Comparison of ENCODE assay signal across 9 cellular contexts in genomic region chr19:13097331-13098258, GRCh38. TPM values are rescaled to one million over a fixed set of nuclear protein-coding genes. Genes with fewer than 3 reads are reported as not detected.
DNase-seq lines count a peak whose midpoint lies in the region; ATAC-seq and TF ChIP-seq lines count a peak whose summit lies in the region.
"Had no signal": no experiment of that assay in that cellular context is flagged by ENCODE, and none has a peak within 500 bp of the region (broad histone marks: within the 10 kb centered on the region; RNA-seq: fewer than 3 reads in every experiment).

No MANE protein-coding gene starts in this region.

- no peak overlapping the region for H3K14ac ChIP-seq in neuronal stem cell (ENCODE audit: low read length)

- peak overlapping the region; percentile 26 for H2BK15ac ChIP-seq in neuronal stem cell (ENCODE audit: low read length)
- H2BK15ac ChIP-seq in mesendoderm (replicated peaks; ENCODE audit: low read depth) = no peak overlapping the region

- no peaks in the 10 kb centered on the region for H3K9me3 ChIP-seq in CD4-positive, alpha-beta T cell (ENCODE audit: control insufficient read depth, low read length)
- peaks cover 8 to 9% of the 10 kb centered on the region in 2 donors for H3K9me3 ChIP-seq in neuronal stem cell (replicated peaks in 1 of 2; ENCODE audit: control insufficient read depth in 2 of 2, insufficient read depth in 1 of 2, low read depth in 1 of 2, low read length in 2 of 2)
- H3K9me3 ChIP-seq: SJCRH30 had no signal

- H3K4me3 ChIP-seq in neuronal stem cell (ENCODE audit: low read length in 2 of 2) = no peak overlapping the region
- H3K4me3 ChIP-seq in mesendoderm (ENCODE audit: low read length) = no peak overlapping the region
- H3K4me3 ChIP-seq: SJCRH30 had no signal

- no peak for DNase-seq in CD4-positive, alpha-beta T cell
- DNase-seq in NCI-H69 (lab: John Stamatoyannopoulos, UW) (peak; percentile 36), dermis blood vessel endothelial cell (peak; percentile 56), neuronal stem cell (ENCODE audit: low spot score) (no peak), mesendoderm (no peak), NCI-H774 (lab: John Stamatoyannopoulos, UW) (no peak)
- DNase-seq: SJCRH30 had no signal

- peak overlapping the region; percentile 91 for H3K27ac Mint-ChIP-seq in CD4-positive, alpha-beta T cell

- H4K91ac ChIP-seq in neuronal stem cell (ENCODE audit: low read depth, low read length, poor library complexity) = no peak overlapping the region

- CTCF ChIA-PET in CD4-positive, alpha-beta T cell (lab: Charles Lee) = interaction anchor here (1.8 to 4.4 kb wide), 2 partner anchors 120 to 132 kb away, joined by 10 to 83 read pairs; no protein-coding TSS in a partner anchor

- peaks cover 23% of the 10 kb centered on the region for H3K27me3 ChIP-seq in CD4-positive, alpha-beta T cell (ENCODE audit: control insufficient read depth, insufficient read depth, low read length)
- H3K27me3 ChIP-seq in neuronal stem cell (ENCODE audit: control insufficient read depth in 3 of 3, insufficient read depth in 3 of 3, low read depth in 1 of 3, low read length in 3 of 3) (peaks cover 25 to 92% (median 68%) of the 10 kb centered on the region in 3 experiments), mesendoderm (ENCODE audit: insufficient read depth, low read length, poor library complexity) (peaks cover 15% of the 10 kb centered on the region)
- H3K27me3 ChIP-seq: SJCRH30 had no signal

- no peak for TF ChIP-seq CTCF in CD4-positive, alpha-beta T cell (IDR thresholded peaks at IDR 0.05)

- H2BK120ac ChIP-seq in neuronal stem cell (ENCODE audit: low read depth, low read length) = no peak overlapping the region
- no peak overlapping the region for H2BK120ac ChIP-seq in mesendoderm (ENCODE audit: low read depth, low read length)

- H3K79me1 ChIP-seq in neuronal stem cell (ENCODE audit: low read depth, low read length) = no peaks in the 10 kb centered on the region
- no peaks in the 10 kb centered on the region for H3K79me1 ChIP-seq in mesendoderm (ENCODE audit: low read length)

- H2BK12ac ChIP-seq in neuronal stem cell (ENCODE audit: low read length) = no peak overlapping the region

- peaks cover 15 to 34% of the 10 kb centered on the region in 2 donors for H3K4me1 ChIP-seq in neuronal stem cell (ENCODE audit: control insufficient read depth in 2 of 2, insufficient read depth in 1 of 2, low read depth in 1 of 2, low read length in 2 of 2)
- H3K4me1 ChIP-seq in mesendoderm (ENCODE audit: control insufficient read depth, low read depth, low read length) = peaks cover 9% of the 10 kb centered on the region

- H2AK5ac ChIP-seq in neuronal stem cell (ENCODE audit: low read depth, low read length) (peak overlapping the region; percentile 37), mesendoderm (ENCODE audit: low read length) (no peak overlapping the region)

- no peak for ATAC-seq in CD4-positive, alpha-beta T cell (ENCODE audit: poor library complexity)
- ATAC-seq in HG02852 (IDR thresholded peaks at IDR 0.05; ENCODE audit: unreplicated experiment) (no peak), GM21367 (IDR thresholded peaks at IDR 0.05; ENCODE audit: unreplicated experiment) (no peak)

- no peak overlapping the region for H2AFZ ChIP-seq in neuronal stem cell (ENCODE audit: low read length)

- no peak overlapping the region for H3K4ac ChIP-seq in neuronal stem cell (ENCODE audit: low read length)
- H3K4ac ChIP-seq in mesendoderm (ENCODE audit: low read depth, low read length) = no peak overlapping the region

- H3K23ac ChIP-seq in neuronal stem cell (ENCODE audit: low read depth, low read length, poor library complexity) (no peak overlapping the region), mesendoderm (ENCODE audit: low read length) (no peak overlapping the region)

- peaks cover 30% of the 10 kb centered on the region for H3K27me3 Mint-ChIP-seq in CD4-positive, alpha-beta T cell

- H3K36me3 ChIP-seq in neuronal stem cell (replicated peaks in 1 of 2; ENCODE audit: control insufficient read depth in 2 of 2, insufficient read depth in 2 of 2, low read length in 2 of 2) (peaks cover 0 to 2% of the 10 kb centered on the region in 2 donors), mesendoderm (ENCODE audit: control insufficient read depth, insufficient read depth, low read length) (no peaks in the 10 kb centered on the region)

- WGBS in neuronal stem cell (ENCODE audit: extremely low coverage in 2 of 2, insufficient read length in 2 of 2, insufficient replicate concordance in 1 of 2), 2 donors = no CpG with 5 or more reads among the region's 71 CpGs
- WGBS in mesendoderm (ENCODE audit: extremely low coverage, insufficient coverage, low lambda C conversion rate) = no CpG with 5 or more reads among the region's 71 CpGs

- no peaks in the 10 kb centered on the region for H3K79me2 ChIP-seq in mesendoderm (ENCODE audit: control insufficient read depth, insufficient read depth, low read length)

- intact Hi-C loops in CD4-positive, alpha-beta T cell (cut with DNase I, micrococcal nuclease) = loop anchor here (2.0 to 5.0 kb wide), 2 partner anchors 19 to 55 kb away; partner anchors contain the start of genes IER2 (in 1 of the 2), STX10 (in 1 of the 2) and TRMT1 (in 1 of the 2)

- H3K36me3 Mint-ChIP-seq in CD4-positive, alpha-beta T cell (ENCODE audit: low read depth) = no peaks in the 10 kb centered on the region

- H3K4me1 Mint-ChIP-seq in CD4-positive, alpha-beta T cell (ENCODE audit: low read depth) = peaks cover 60% of the 10 kb centered on the region

- H2BK5ac ChIP-seq in neuronal stem cell (ENCODE audit: low read length) (no peak overlapping the region), mesendoderm (ENCODE audit: low read length) (no peak overlapping the region)

- no peak overlapping the region for H3K4me2 ChIP-seq in neuronal stem cell (ENCODE audit: insufficient read depth, low read length, poor library complexity, severe bottlenecking)
- H3K4me2 ChIP-seq in mesendoderm (ENCODE audit: low read length) = no peak overlapping the region

- H3K9ac ChIP-seq in neuronal stem cell (ENCODE audit: low read depth, low read length, poor library complexity) = no peak overlapping the region
- H3K9ac ChIP-seq in mesendoderm (ENCODE audit: low read length) = no peak overlapping the region

- no peak overlapping the region for H3K27ac ChIP-seq in CD4-positive, alpha-beta T cell (ENCODE audit: low read depth, low read length)
- H3K27ac ChIP-seq in neuronal stem cell (replicated peaks; ENCODE audit: low read length) = no peak overlapping the region
- no peak overlapping the region for H3K27ac ChIP-seq in mesendoderm (ENCODE audit: low read depth, low read length)
- H3K27ac ChIP-seq: SJCRH30 had no signal

- H3K9me3 Mint-ChIP-seq in CD4-positive, alpha-beta T cell = no peaks in the 10 kb centered on the region

- H3K18ac ChIP-seq in neuronal stem cell (ENCODE audit: low read length) (peak overlapping the region; percentile 80), mesendoderm (ENCODE audit: low read length) (no peak overlapping the region)

- no peak overlapping the region for H4K8ac ChIP-seq in neuronal stem cell (ENCODE audit: low read depth, low read length)
- no peak overlapping the region for H4K8ac ChIP-seq in mesendoderm (ENCODE audit: low read depth, low read length)

- POLR2A ChIA-PET in CD4-positive, alpha-beta T cell (lab: Charles Lee) = no interaction called here

- peak overlapping the region; percentile 78 for H3K4me3 Mint-ChIP-seq in CD4-positive, alpha-beta T cell

- no peak overlapping the region for H3K56ac ChIP-seq in mesendoderm (ENCODE audit: low read length)

- no peak overlapping the region for H4K5ac ChIP-seq in mesendoderm (ENCODE audit: low read length)

RNA-seq across cellular contexts. Expression of gene LYL1, which starts 5.1 kb away (rescaled TPM):
- 1 to 10 TPM; 1.9 to 2.1 TPM for total RNA-seq in CD4-positive, alpha-beta T cell
- total RNA-seq in dermis blood vessel endothelial cell = 51.8 and 55.0 TPM in 2 replicates
- polyA plus RNA-seq in neuronal stem cell (2013, experiment 1 of 2) = 1.1 TPM
- 1.1 TPM for polyA plus RNA-seq in neuronal stem cell (2013, experiment 2 of 2)
- polyA plus RNA-seq in mesendoderm (2013, experiment 1 of 2) = 0.48 TPM
- polyA plus RNA-seq in mesendoderm (2013, experiment 2 of 2) = 0.62 TPM

RNA-seq across cellular contexts. Expression of gene TRMT1, which starts 18.9 kb away (rescaled TPM):
- total RNA-seq in CD4-positive, alpha-beta T cell = 10 to 100 TPM; 60.5 to 63.4 TPM
- total RNA-seq in dermis blood vessel endothelial cell = 44.7 and 47.0 TPM in 2 replicates
- 22.9 TPM for polyA plus RNA-seq in neuronal stem cell (2013, experiment 1 of 2)
- 24.4 TPM for polyA plus RNA-seq in neuronal stem cell (2013, experiment 2 of 2)
- 67.9 TPM for polyA plus RNA-seq in mesendoderm (2013, experiment 1 of 2)
- 70.6 TPM for polyA plus RNA-seq in mesendoderm (2013, experiment 2 of 2)

RNA-seq across cellular contexts. Expression of gene NACC1, which starts 20.5 kb away (rescaled TPM):
- 10 to 100 TPM; 13.0 to 13.5 TPM for total RNA-seq in CD4-positive, alpha-beta T cell
- 35.9 and 136 TPM in 2 replicates for total RNA-seq in dermis blood vessel endothelial cell
- 123 TPM for polyA plus RNA-seq in neuronal stem cell (2013, experiment 1 of 2)
- 121 TPM for polyA plus RNA-seq in neuronal stem cell (2013, experiment 2 of 2)
- polyA plus RNA-seq in mesendoderm (2013, experiment 1 of 2) = 210 TPM
- 205 TPM for polyA plus RNA-seq in mesendoderm (2013, experiment 2 of 2)

RNA-seq across cellular contexts. Expression of gene STX10, which starts 52.6 kb away (rescaled TPM):
- 10 to 100 TPM; 40.9 to 43.9 TPM for total RNA-seq in CD4-positive, alpha-beta T cell
- total RNA-seq in dermis blood vessel endothelial cell = 69.9 and 84.6 TPM in 2 replicates
- 35.3 TPM for polyA plus RNA-seq in neuronal stem cell (2013, experiment 1 of 2)
- 33.1 TPM for polyA plus RNA-seq in neuronal stem cell (2013, experiment 2 of 2)
- polyA plus RNA-seq in mesendoderm (2013, experiment 1 of 2) = 30.2 TPM
- 29.9 TPM for polyA plus RNA-seq in mesendoderm (2013, experiment 2 of 2)

RNA-seq across cellular contexts. Expression of gene IER2, which starts 52.6 kb away (rescaled TPM):
- 100 to 1,000 TPM; 254 to 255 TPM for total RNA-seq in CD4-positive, alpha-beta T cell
- total RNA-seq in dermis blood vessel endothelial cell = 25.5 and 30.8 TPM in 2 replicates
- polyA plus RNA-seq in neuronal stem cell (2013, experiment 1 of 2) = 64.6 TPM
- polyA plus RNA-seq in neuronal stem cell (2013, experiment 2 of 2) = 64.5 TPM
- polyA plus RNA-seq in mesendoderm (2013, experiment 1 of 2) = 75.2 TPM
- 77.2 TPM for polyA plus RNA-seq in mesendoderm (2013, experiment 2 of 2)

Comparison
In these comparisons a context has a peak if more than half of its experiments do, and no peak if none do; other contexts are left out.
1. DNase-seq: peak in NCI-H69 (single experiment) and dermis blood vessel endothelial cell (single experiment); none in CD4-positive, alpha-beta T cell (0 of 10), neuronal stem cell (single experiment), mesendoderm (single experiment) and NCI-H774 (single experiment).
2. RNA of gene LYL1, which starts 5.1 kb away (total RNA-seq): 51.8 to 55.0 TPM in dermis blood vessel endothelial cell; 1.9 to 2.1 TPM in CD4-positive, alpha-beta T cell; every median in the first group is over 10 times any median in the second.